In the genomic region with DNA sequence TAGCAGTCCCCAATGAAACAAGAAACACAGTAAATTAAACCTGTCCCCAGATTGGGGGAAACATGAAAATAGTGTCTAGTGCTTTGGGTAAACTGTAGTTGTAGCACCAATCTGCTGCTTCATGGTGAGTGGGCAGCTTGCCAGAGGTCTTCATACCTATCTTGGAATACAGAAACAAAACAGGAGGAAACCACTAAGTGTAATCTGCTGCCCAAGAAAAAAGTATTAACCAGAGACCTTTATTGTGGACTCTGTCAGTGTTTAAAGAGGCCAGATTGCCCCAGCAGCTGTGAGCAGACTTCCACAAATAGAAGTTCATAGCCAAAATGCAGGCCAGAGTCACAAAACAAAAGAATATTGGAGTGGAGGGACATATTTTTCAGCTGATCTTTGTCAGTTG, we compare ENCODE assay signal across 1 cellular context.
TF ChIP-seq lines count a peak whose summit lies in the region.

No MANE protein-coding gene starts in this region.

TF ChIP-seq in GM12878, 131 proteins besides CTCF, POLR2A, EP300 and RAD21:
- no peak for TF ChIP-seq SP1 (IDR thresholded peaks at IDR 0.05; ENCODE audit: low read depth, low read length)
- TF ChIP-seq BHLHE40 (IDR thresholded peaks at IDR 0.05; ENCODE audit: borderline replicate concordance in 1 of 2, low read depth in 2 of 2, low read length in 1 of 2): no peak
- TF ChIP-seq, protein P1, sequence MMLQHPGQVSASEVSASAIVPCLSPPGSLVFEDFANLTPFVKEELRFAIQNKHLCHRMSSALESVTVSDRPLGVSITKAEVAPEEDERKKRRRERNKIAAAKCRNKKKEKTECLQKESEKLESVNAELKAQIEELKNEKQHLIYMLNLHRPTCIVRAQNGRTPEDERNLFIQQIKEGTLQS (IDR thresholded peaks at IDR 0.05; ENCODE audit: borderline replicate concordance, extremely low read depth, low read depth, low read length): no peak
- TF ChIP-seq, protein P2, sequence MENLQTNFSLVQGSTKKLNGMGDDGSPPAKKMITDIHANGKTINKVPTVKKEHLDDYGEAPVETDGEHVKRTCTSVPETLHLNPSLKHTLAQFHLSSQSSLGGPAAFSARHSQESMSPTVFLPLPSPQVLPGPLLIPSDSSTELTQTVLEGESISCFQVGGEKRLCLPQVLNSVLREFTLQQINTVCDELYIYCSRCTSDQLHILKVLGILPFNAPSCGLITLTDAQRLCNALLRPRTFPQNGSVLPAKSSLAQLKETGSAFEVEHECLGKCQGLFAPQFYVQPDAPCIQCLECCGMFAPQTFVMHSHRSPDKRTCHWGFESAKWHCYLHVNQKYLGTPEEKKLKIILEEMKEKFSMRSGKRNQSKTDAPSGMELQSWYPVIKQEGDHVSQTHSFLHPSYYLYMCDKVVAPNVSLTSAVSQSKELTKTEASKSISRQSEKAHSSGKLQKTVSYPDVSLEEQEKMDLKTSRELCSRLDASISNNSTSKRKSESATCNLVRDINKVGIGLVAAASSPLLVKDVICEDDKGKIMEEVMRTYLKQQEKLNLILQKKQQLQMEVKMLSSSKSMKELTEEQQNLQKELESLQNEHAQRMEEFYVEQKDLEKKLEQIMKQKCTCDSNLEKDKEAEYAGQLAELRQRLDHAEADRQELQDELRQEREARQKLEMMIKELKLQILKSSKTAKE (IDR thresholded peaks at IDR 0.05; ENCODE audit: low read depth, poor library complexity, severe bottlenecking): no peak
- no peak for TF ChIP-seq POLR2AphosphoS2 (IDR thresholded peaks at IDR 0.05; ENCODE audit: low read depth, low read length)
- TF ChIP-seq CREB1 (IDR thresholded peaks at IDR 0.05; ENCODE audit: low read depth): no peak
- TF ChIP-seq NR2C1 (IDR thresholded peaks at IDR 0.05): no peak
- no peak for TF ChIP-seq IRF4 (IDR thresholded peaks at IDR 0.05; ENCODE audit: low read depth, low read length)
- no peak for TF ChIP-seq TARDBP (IDR thresholded peaks at IDR 0.05; ENCODE audit: borderline replicate concordance)
- TF ChIP-seq NR2F1 (conservative IDR thresholded peaks at IDR 0.05): no peak
- no peak for TF ChIP-seq ASH2L (IDR thresholded peaks at IDR 0.05; ENCODE audit: borderline replicate concordance, low read depth)
- TF ChIP-seq GATAD2B (conservative IDR thresholded peaks at IDR 0.05; ENCODE audit: low read depth): no peak
- no peak for TF ChIP-seq RELA (IDR thresholded peaks at IDR 0.05; ENCODE audit: borderline replicate concordance, partially characterized antibody)
- TF ChIP-seq HDGF (IDR thresholded peaks at IDR 0.05): no peak
- no peak for TF ChIP-seq KDM1A (IDR thresholded peaks at IDR 0.05; ENCODE audit: borderline replicate concordance)
- no peak for TF ChIP-seq ZSCAN29 (IDR thresholded peaks at IDR 0.05)
